ENCODE assay signal across 13 cellular contexts in genomic region chr19:14015454-14016035, GRCh38. TPM values are rescaled to one million over a fixed set of nuclear protein-coding genes. Genes with fewer than 3 reads are reported as not detected.
A peak's percentile ranks its signal among the peaks of the same experiment; 100 is the strongest.
DNase-seq lines count a peak whose midpoint lies in the region; ATAC-seq and TF ChIP-seq lines count a peak whose summit lies in the region.
"Had no signal": no experiment of that assay in that cellular context is flagged by ENCODE, and none has a peak within 500 bp of the region (broad histone marks: within the 10 kb centered on the region; RNA-seq: fewer than 3 reads in every experiment).

No MANE protein-coding gene starts in this region.

- DNase-seq in natural killer cell (no peak), HuH-7 (ENCODE audit: low spot score) (no peak), foreskin keratinocyte (no peak), KBM-7 (no peak)
- DNase-seq in activated CD4-positive, CD25-positive, alpha-beta regulatory T cell (lab: John Stamatoyannopoulos, UW), result no peak
- DNase-seq: GF-D8, SHP77 treated with DMSO at 0.1 percent for 48 hours had no signal

- no peaks in the 10 kb centered on the region for H3K27me3 ChIP-seq in foreskin keratinocyte
- H3K27me3 ChIP-seq: vagina had no signal

- H3K27me3 Mint-ChIP-seq in IgD-negative memory B cell (no peaks in the 10 kb centered on the region), natural killer cell (ENCODE audit: low read depth in 2 of 2) (no peaks in the 10 kb centered on the region)

- H3K4me1 ChIP-seq in foreskin keratinocyte, result peaks cover 4% of the 10 kb centered on the region
- H3K4me1 ChIP-seq: vagina had no signal

- intact Hi-C loops in natural killer cell (cut with micrococcal nuclease), result no loop called here

- H3K36me3 Mint-ChIP-seq in IgD-negative memory B cell, result no peaks in the 10 kb centered on the region
- H3K36me3 Mint-ChIP-seq in natural killer cell, result no peaks in the 10 kb centered on the region

- H3K27ac Mint-ChIP-seq in IgD-negative memory B cell, result peak overlapping the region; percentile 48 to 79 (median 73)
- H3K27ac Mint-ChIP-seq in natural killer cell, result peak overlapping the region; percentile 81 to 82

- in situ Hi-C loops in KBM-7 (cut with MboI; ENCODE audit: low pct_unique_long_range_greater_than_20kb, low sequenced_read_pairs), result no loop called here

- H3K9me3 Mint-ChIP-seq in IgD-negative memory B cell (peaks cover 0 to 4% (median 0%) of the 10 kb centered on the region in 3 donors), natural killer cell (no peaks in the 10 kb centered on the region)

- ATAC-seq in GM18873 (IDR thresholded peaks at IDR 0.05; ENCODE audit: low FRiP score, unreplicated experiment) (peak; percentile 69), GM21825 (IDR thresholded peaks at IDR 0.05; ENCODE audit: unreplicated experiment) (peak; percentile 76), natural killer cell (peak; percentile 72 to 88 (median 85)), foreskin keratinocyte (no peak)

- H3K27ac ChIP-seq in foreskin keratinocyte, result no peak overlapping the region
- H3K27ac ChIP-seq: vagina had no signal

- H3K4me3 Mint-ChIP-seq in IgD-negative memory B cell (peak overlapping the region; percentile 34 to 83 (median 71)), natural killer cell (peak overlapping the region; percentile 33)

- peaks cover 26 to 29% (median 26%) of the 10 kb centered on the region in 3 donors for H3K4me1 Mint-ChIP-seq in IgD-negative memory B cell
- H3K4me1 Mint-ChIP-seq in natural killer cell, result peaks cover 6% of the 10 kb centered on the region in 2 donors

- TF ChIP-seq CTCF in natural killer cell (IDR thresholded peaks at IDR 0.05), result no peak
- no peak for TF ChIP-seq CTCF in foreskin keratinocyte (conservative IDR thresholded peaks at IDR 0.05)

RNA-seq across cellular contexts. Expression of gene RFX1, which starts 9.4 kb away (rescaled TPM):
- polyA plus RNA-seq in IgD-negative memory B cell (3.7 TPM), foreskin keratinocyte (3.2 and 3.7 TPM in 2 replicates)
- total RNA-seq in natural killer cell (10 to 100 TPM; 26.0 to 31.8 (median 30.5) TPM), foreskin keratinocyte (4.2 and 4.6 TPM in 2 replicates)

RNA-seq across cellular contexts. Expression of gene RLN3, which starts 12.4 kb away (rescaled TPM):
- polyA plus RNA-seq in IgD-negative memory B cell, result 0.65 TPM
- total RNA-seq in natural killer cell, result not detected
- not detected in 2 replicates for total RNA-seq in foreskin keratinocyte
- not detected in 2 replicates for polyA plus RNA-seq in foreskin keratinocyte
- total RNA-seq: endothelial cell of umbilical vein, M059J, vagina had no signal
- polyA plus RNA-seq: endothelial cell of umbilical vein had no signal

RNA-seq across cellular contexts. Expression of gene IL27RA, which starts 16.0 kb away (rescaled TPM):
- polyA plus RNA-seq in IgD-negative memory B cell (58.3 TPM), foreskin keratinocyte (6.5 and 6.7 TPM in 2 replicates)
- total RNA-seq in natural killer cell (10 to 100 TPM; 38.4 to 61.1 (median 58.0) TPM), foreskin keratinocyte (7.8 and 8.3 TPM in 2 replicates)

RNA-seq across cellular contexts. Expression of gene PALM3, which starts 46.3 kb away (rescaled TPM):
- polyA plus RNA-seq in IgD-negative memory B cell, result not detected
- not detected for total RNA-seq in natural killer cell
- not detected in 2 replicates for total RNA-seq in foreskin keratinocyte
- 0.11 and 0.12 TPM in 2 replicates for polyA plus RNA-seq in foreskin keratinocyte

RNA-seq across cellular contexts. Expression of gene MISP3, which starts 57.0 kb away (rescaled TPM):
- polyA plus RNA-seq in IgD-negative memory B cell (0.16 TPM), foreskin keratinocyte (1.3 and 1.7 TPM in 2 replicates)
- total RNA-seq in natural killer cell (1 to 10 TPM; 2.4 to 4.1 (median 2.4) TPM), foreskin keratinocyte (0.78 and 1.3 TPM in 2 replicates)
